24 cellular contexts compared by ENCODE assay signal in genomic region chr1:57254006-57254405, GRCh38.
DNase-seq lines count a peak whose midpoint lies in the region; ATAC-seq and TF ChIP-seq lines count a peak whose summit lies in the region.
"Had no signal": no experiment of that assay in that cellular context is flagged by ENCODE, and none has a peak within 500 bp of the region (broad histone marks: within the 10 kb centered on the region; RNA-seq: fewer than 3 reads in every experiment).

No MANE protein-coding gene starts in this region.

- ATAC-seq in HG03196 (IDR thresholded peaks at IDR 0.05; ENCODE audit: unreplicated experiment) (no peak), body of pancreas (no peak), GM19397 (IDR thresholded peaks at IDR 0.05; ENCODE audit: unreplicated experiment) (no peak)
- ATAC-seq: natural killer cell had no signal

- H3K4me3 ChIP-seq in cardiac fibroblast (replicated peaks in 1 of 2; ENCODE audit: low read depth in 2 of 2, low read length in 2 of 2) (no peak overlapping the region), mesendoderm (ENCODE audit: low read length) (no peak overlapping the region), body of pancreas (no peak overlapping the region)
- H3K4me3 ChIP-seq: adrenal gland, HAP-1, tibial artery had no signal

- H2BK120ac ChIP-seq in mesendoderm (ENCODE audit: low read depth, low read length), result no peak overlapping the region

- H3K9ac ChIP-seq in mesendoderm (ENCODE audit: low read length), result no peak overlapping the region
- H3K9ac ChIP-seq: parathyroid adenoma had no signal

- intact Hi-C loops in body of pancreas (cut with DNase I), result no loop called here

- H4K8ac ChIP-seq in mesendoderm (ENCODE audit: low read depth, low read length), result no peak overlapping the region

- no peak overlapping the region for H2BK5ac ChIP-seq in mesendoderm (ENCODE audit: low read length)

- H4K5ac ChIP-seq in mesendoderm (ENCODE audit: low read length), result no peak overlapping the region

- DNase-seq in AG20443 (ENCODE audit: low spot score), result peak; percentile 87
- DNase-seq in M059J (ENCODE audit: low read depth), result peak; percentile 24
- DNase-seq in cardiac fibroblast (ENCODE audit: low read depth in 2 of 2), result peak; percentile 0 to 9
- DNase-seq in mesendoderm, result peak; percentile 16
- no peak for DNase-seq in body of pancreas
- no peak for DNase-seq in HPDE6-E6E7 (ENCODE audit: extremely low spot score)
- DNase-seq: activated B cell treated with CpG ODN at 0.5 μM for 24 hours; activated CD4-positive, alpha-beta memory T cell treated with anti-CD3 and anti-CD28 coated beads for 36 hours; activated gamma-delta T cell; central memory CD4-positive, alpha-beta T cell; DMS79 treated with DMSO at 0.1 percent for 48 hours; MM.1S; natural killer cell; NCI-H345; NK-92 treated with Interleukin-12 subunit alpha and Interleukin-12 subunit beta, amount 100 ng/mL, for 24 hours; stimulated activated CD4-positive, alpha-beta T cell treated with anti-CD3 and anti-CD28 coated beads, Interleukin-2, amount 100 ng/mL, for 24 hours; stimulated activated naive CD4-positive, alpha-beta T cell treated with Interleukin-2 at 50 U/mL for 16 hours; T-helper 2 cell; tibial artery had no signal

- TF ChIP-seq CTCF in cardiac fibroblast (IDR thresholded peaks at IDR 0.05; ENCODE audit: low read depth, low read length) (no peak), body of pancreas (IDR thresholded peaks at IDR 0.05) (no peak)

- peaks cover 0 to 4% (median 0%) of the 10 kb centered on the region in 3 donors for H3K9me3 ChIP-seq in body of pancreas
- H3K9me3 ChIP-seq: adrenal gland, HAP-1, tibial artery had no signal

- no peak overlapping the region for H2BK15ac ChIP-seq in mesendoderm (replicated peaks; ENCODE audit: low read depth)

- H3K79me2 ChIP-seq in mesendoderm (ENCODE audit: control insufficient read depth, insufficient read depth, low read length), result no peaks in the 10 kb centered on the region
- H3K79me2 ChIP-seq: parathyroid adenoma had no signal

- H3K27ac ChIP-seq in mesendoderm (ENCODE audit: low read depth, low read length) (no peak overlapping the region), body of pancreas (no peak overlapping the region)
- H3K27ac ChIP-seq: adrenal gland, parathyroid adenoma, tibial artery had no signal

- no peaks in the 10 kb centered on the region for H3K36me3 ChIP-seq in mesendoderm (ENCODE audit: control insufficient read depth, insufficient read depth, low read length)
- no peaks in the 10 kb centered on the region for H3K36me3 ChIP-seq in body of pancreas (replicated peaks in 1 of 2; ENCODE audit: insufficient read depth in 1 of 2, low read depth in 2 of 2)
- H3K36me3 ChIP-seq: adrenal gland, HAP-1, tibial artery had no signal

- H3K27me3 ChIP-seq in mesendoderm (ENCODE audit: insufficient read depth, low read length, poor library complexity) (no peaks in the 10 kb centered on the region), body of pancreas (no peaks in the 10 kb centered on the region)
- H3K27me3 ChIP-seq: adrenal gland, tibial artery had no signal

- H3K4ac ChIP-seq in mesendoderm (ENCODE audit: low read depth, low read length), result no peak overlapping the region

- H2AK5ac ChIP-seq in mesendoderm (ENCODE audit: low read length), result no peak overlapping the region

- WGBS in mesendoderm (ENCODE audit: extremely low coverage, insufficient coverage, low lambda C conversion rate), result no CpG with 5 or more reads among the region's 2 CpGs
- 23 to 31% methylated on average over 2 of the region's 2 CpGs for WGBS in body of pancreas, 2 donors

- H3K18ac ChIP-seq in mesendoderm (ENCODE audit: low read length), result no peak overlapping the region

- H3K4me1 ChIP-seq in mesendoderm (ENCODE audit: control insufficient read depth, low read depth, low read length), result no peaks in the 10 kb centered on the region
- H3K4me1 ChIP-seq in body of pancreas, result no peaks in the 10 kb centered on the region
- H3K4me1 ChIP-seq: adrenal gland, HAP-1, parathyroid adenoma, tibial artery had no signal

- no peak overlapping the region for H3K23ac ChIP-seq in mesendoderm (ENCODE audit: low read length)

- TF ChIP-seq POLR2A in body of pancreas (IDR thresholded peaks at IDR 0.05), result no peak

- peaks cover 6% of the 10 kb centered on the region for H3K79me1 ChIP-seq in mesendoderm (ENCODE audit: low read length)

- H3K4me2 ChIP-seq in mesendoderm (ENCODE audit: low read length), result no peak overlapping the region

- H3K56ac ChIP-seq in mesendoderm (ENCODE audit: low read length), result no peak overlapping the region

Comparison
In these comparisons a context has a peak if more than half of its experiments do, and no peak if none do; other contexts are left out.
1. DNase-seq: peak in AG20443 (single experiment), M059J (single experiment), cardiac fibroblast (2 of 2) and mesendoderm (single experiment); none in body of pancreas (0 of 4) and HPDE6-E6E7 (single experiment).